Comparison of ENCODE assay signal across 13 cellular contexts in genomic region chr11:43789700-43790443, GRCh38.
DNase-seq lines count a peak whose midpoint lies in the region; TF ChIP-seq lines count a peak whose summit lies in the region.
"Had no signal": no experiment of that assay in that cellular context is flagged by ENCODE, and none has a peak within 500 bp of the region (broad histone marks: within the 10 kb centered on the region; RNA-seq: fewer than 3 reads in every experiment).

No MANE protein-coding gene starts in this region.

- H3K9me3 ChIP-seq in MG63: no peaks in the 10 kb centered on the region
- peaks cover 0 to 6% (median 2%) of the 10 kb centered on the region in 4 donors for H3K9me3 ChIP-seq in stomach
- H3K9me3 ChIP-seq in hepatocyte (ENCODE audit: low read depth): no peaks in the 10 kb centered on the region

- no peaks in the 10 kb centered on the region for H4K20me1 ChIP-seq in hepatocyte (ENCODE audit: insufficient read depth, poor library complexity, severe bottlenecking)

- 83 to 90% (median 85%) methylated on average over 5 of the region's 5 CpGs for WGBS in stomach, 5 donors
- 92% methylated on average over 5 of the region's 5 CpGs for WGBS in hepatocyte (ENCODE audit: low lambda C conversion rate, missing lambda C conversion rate)

- DNase-seq in AG08396 (ENCODE audit: low spot score) (peak; percentile 6), MG63 (peak; percentile 2), choroid plexus epithelial cell (ENCODE audit: low read depth) (peak; percentile 70), kidney glomerular epithelial cell (lab: John Stamatoyannopoulos, UW) (peak; percentile 71), medulla oblongata (ENCODE audit: extremely low spot score) (no peak), stomach (no peak), hepatocyte (ENCODE audit: low spot score) (no peak)
- DNase-seq in stimulated activated CD4-positive, alpha-beta T cell treated with anti-CD3 and anti-CD28 coated beads, Interleukin-15, amount 100 ng/mL, for 24 hours: no peak
- DNase-seq: activated CD4-positive, alpha-beta T cell treated with anti-CD3 and anti-CD28 coated beads, Interleukin-2, amount 10 ng/mL, durations not matched to agents 7 days and 5 days; caudate nucleus; left colon; NCI-H187 had no signal

- TF ChIP-seq POLR2A in stomach (IDR thresholded peaks at IDR 0.05): no peak

- no peak for TF ChIP-seq CTCF in choroid plexus epithelial cell (conservative IDR thresholded peaks at IDR 0.05; ENCODE audit: low read depth, low read length)
- no peak for TF ChIP-seq CTCF in stomach (IDR thresholded peaks at IDR 0.05)
- no peak for TF ChIP-seq CTCF in hepatocyte (IDR thresholded peaks at IDR 0.05; ENCODE audit: poor library complexity)

- peaks cover 11% of the 10 kb centered on the region; the same call in 1 of the 2 replicates for H3K36me3 ChIP-seq in MG63
- H3K36me3 ChIP-seq in stomach: peaks cover 0 to 7% (median 3%) of the 10 kb centered on the region in 4 donors
- no peaks in the 10 kb centered on the region for H3K36me3 ChIP-seq in hepatocyte (replicated peaks; ENCODE audit: insufficient read depth, low read depth)

- H3K79me2 ChIP-seq in hepatocyte: peaks cover 21% of the 10 kb centered on the region

- H3K27me3 ChIP-seq in MG63 (no peaks in the 10 kb centered on the region), stomach (no peaks in the 10 kb centered on the region), hepatocyte (no peaks in the 10 kb centered on the region)
- H3K27me3 ChIP-seq: esophagus muscularis mucosa had no signal

- intact Hi-C loops in stomach (cut with DNase I; ENCODE audit: low total_unique reads): no loop called here

- no peak overlapping the region for H3K4me3 ChIP-seq in MG63
- H3K4me3 ChIP-seq in choroid plexus epithelial cell (ENCODE audit: low read depth, low read length): no peak overlapping the region
- no peak overlapping the region for H3K4me3 ChIP-seq in stomach
- no peak overlapping the region for H3K4me3 ChIP-seq in hepatocyte
- H3K4me3 ChIP-seq: esophagus muscularis mucosa had no signal

- no peak overlapping the region for H3K4me2 ChIP-seq in hepatocyte

- no peaks in the 10 kb centered on the region for H3K4me1 ChIP-seq in stomach
- H3K4me1 ChIP-seq in hepatocyte (ENCODE audit: insufficient read depth): no peaks in the 10 kb centered on the region
- H3K4me1 ChIP-seq: esophagus muscularis mucosa had no signal

- no peak overlapping the region for H3K27ac ChIP-seq in stomach
- H3K27ac ChIP-seq in hepatocyte: no peak overlapping the region
- H3K27ac ChIP-seq: esophagus muscularis mucosa had no signal

- no peak overlapping the region for H2AFZ ChIP-seq in hepatocyte

- H3K9me2 ChIP-seq in hepatocyte (replicated peaks; ENCODE audit: insufficient read depth): no peaks in the 10 kb centered on the region

- no peak for TF ChIP-seq EP300 in stomach (IDR thresholded peaks at IDR 0.05)

Comparison
In these comparisons a context has a peak if more than half of its experiments do, and no peak if none do; other contexts are left out.
1. DNase-seq: peak in AG08396 (single experiment), MG63 (single experiment), choroid plexus epithelial cell (single experiment) and kidney glomerular epithelial cell (single experiment); none in medulla oblongata (single experiment), stimulated activated CD4-positive, alpha-beta T cell treated with anti-CD3 and anti-CD28 coated beads, Interleukin-15, amount 100 ng/mL, for 24 hours (single experiment), stomach (single experiment) and hepatocyte (single experiment).